In the genomic region with DNA sequence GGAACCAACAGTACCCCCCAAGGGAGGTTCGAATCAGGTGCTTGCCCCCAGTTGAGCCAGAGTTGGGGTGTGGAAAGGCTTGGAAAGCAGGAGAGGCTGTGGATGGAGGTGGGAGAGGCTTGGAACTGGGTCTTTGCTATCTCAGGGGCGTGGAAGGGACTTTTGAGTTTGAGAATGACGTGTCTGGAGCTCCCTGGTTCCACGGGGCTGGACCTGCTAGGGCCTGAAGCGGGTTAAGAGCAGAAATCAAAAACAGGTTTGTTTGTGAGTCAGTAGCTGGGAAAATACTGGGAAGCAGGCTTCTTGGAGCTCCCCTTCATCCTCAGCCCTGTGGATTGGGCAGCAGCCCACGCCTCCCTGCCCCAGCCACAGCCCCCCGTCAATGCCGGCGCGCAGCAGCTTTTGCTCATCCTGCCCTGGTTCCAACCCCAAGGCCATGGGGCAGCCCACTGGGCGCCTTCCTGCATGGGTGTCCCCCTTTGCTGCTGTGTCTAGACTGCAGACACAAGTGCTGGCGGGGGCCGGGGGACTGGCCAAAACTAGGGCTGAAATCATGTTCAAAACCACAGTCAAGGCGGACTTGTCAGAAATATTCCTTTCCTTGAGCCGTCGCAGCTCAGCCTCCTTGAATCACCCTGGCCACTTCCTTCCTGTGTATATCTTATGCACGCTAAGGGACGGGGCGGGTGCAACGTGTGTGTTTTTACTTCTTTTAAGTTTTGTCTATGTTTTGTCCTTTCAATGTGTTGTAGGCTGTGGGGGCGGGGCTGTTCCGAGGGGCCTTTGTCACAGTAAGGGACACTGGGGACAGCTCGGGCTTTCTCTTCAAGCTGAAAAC, we compare ENCODE assay signal across 8 cellular contexts.
A peak's percentile ranks its signal among the peaks of the same experiment; 100 is the strongest.
DNase-seq lines count a peak whose midpoint lies in the region; ATAC-seq and TF ChIP-seq lines count a peak whose summit lies in the region.

No MANE protein-coding gene starts in this region.

- TF ChIP-seq CTCF in PC-3 (conservative IDR thresholded peaks at IDR 0.05; ENCODE audit: low read depth, low read length) = no peak

- POLR2A ChIA-PET in PC-3 (lab: Charles Lee; ENCODE audit: unreplicated experiment) = no interaction called here

- intact Hi-C loops in PC-3 (cut with micrococcal nuclease) = loop anchor here (1.0 to 5.0 kb wide), 5 partner anchors 38 to 217 kb away; no protein-coding TSS in a partner anchor
- intact Hi-C loops in left ventricle myocardium superior (cut with micrococcal nuclease) = no loop called here

- peak overlapping the region; percentile 21; the same call in 1 of the 2 replicates for H3K4me3 ChIP-seq in PC-3 (ENCODE audit: low read length)

- no peaks in the 10 kb centered on the region for H3K27me3 ChIP-seq in PC-3 (ENCODE audit: low read length)

- no peaks in the 10 kb centered on the region for H3K9me3 ChIP-seq in PC-3 (ENCODE audit: low read length)

- CTCF ChIA-PET in PC-3 (lab: Charles Lee) = interaction anchor here (0.6 to 1.2 kb wide), 6 partner anchors 20 to 234 kb away, joined by 3 to 12 read pairs (median 4); a partner anchor contains a TSS

- peak overlapping the region; percentile 76 for H2AFZ ChIP-seq in PC-3 (ENCODE audit: low read length)

- H3K36me3 ChIP-seq in PC-3 (ENCODE audit: low read depth, low read length) = no peaks in the 10 kb centered on the region

- H3K9me2 ChIP-seq in PC-3 (replicated peaks; ENCODE audit: low read length) = no peaks in the 10 kb centered on the region

- H3K79me2 ChIP-seq in PC-3 (ENCODE audit: low read length) = no peaks in the 10 kb centered on the region

- H3K27ac ChIP-seq in PC-3 (ENCODE audit: low read length) = no peak overlapping the region

- H3K9ac ChIP-seq in PC-3 (ENCODE audit: low read length) = no peak overlapping the region; the same call in 1 of the 2 replicates

- ATAC-seq in HG02798 (IDR thresholded peaks at IDR 0.05; ENCODE audit: poor library complexity, unreplicated experiment) (peak; percentile 37), PC-3 (peak; percentile 67), left ventricle myocardium superior (peak; percentile 47)

- DNase-seq in PC-3 (peak; percentile 56), activated gamma-delta T cell (lab: John Stamatoyannopoulos, UW) (peak; percentile 75), left ventricle myocardium superior (peak; percentile 74), midbrain (lab: John Stamatoyannopoulos, UW) (no peak), superior temporal gyrus (ENCODE audit: extremely low spot score) (no peak)
- peak; percentile 87 for DNase-seq in stimulated activated CD4-positive, alpha-beta T cell treated with anti-CD3 and anti-CD28 coated beads, Interleukin-1b, Interleukin-23, amount 100 ng/mL, for 48 hours

- H3F3A ChIP-seq in PC-3 (ENCODE audit: low read length, unreplicated experiment) = no peaks in the 10 kb centered on the region

- H3K4me1 ChIP-seq in PC-3 (ENCODE audit: insufficient read depth, low read length) = peaks cover 15% of the 10 kb centered on the region

- TF ChIP-seq POLR2A in GM10847 (IDR thresholded peaks at IDR 0.05; ENCODE audit: extremely low read depth, insufficient read length) = peak; percentile 23

- no peaks in the 10 kb centered on the region for H4K20me1 ChIP-seq in PC-3 (ENCODE audit: low read length)

- peak overlapping the region; percentile 81 for H3K4me2 ChIP-seq in PC-3 (ENCODE audit: low read length)

- BruUV-seq in PC-3 (replicated peaks; lab: Mats Ljungman, UMichigan) = no TSS peak

Comparison
In these comparisons a context has a peak if more than half of its experiments do, and no peak if none do; other contexts are left out.
1. DNase-seq: peak in PC-3 (single experiment), activated gamma-delta T cell (single experiment), left ventricle myocardium superior (single experiment) and stimulated activated CD4-positive, alpha-beta T cell treated with anti-CD3 and anti-CD28 coated beads, Interleukin-1b, Interleukin-23, amount 100 ng/mL, for 48 hours (single experiment); none in midbrain (single experiment) and superior temporal gyrus (single experiment).
2. Peak in every context shown above with its lines, with median percentiles within 50 percentile points of each other: ATAC-seq.